In the genomic region with DNA sequence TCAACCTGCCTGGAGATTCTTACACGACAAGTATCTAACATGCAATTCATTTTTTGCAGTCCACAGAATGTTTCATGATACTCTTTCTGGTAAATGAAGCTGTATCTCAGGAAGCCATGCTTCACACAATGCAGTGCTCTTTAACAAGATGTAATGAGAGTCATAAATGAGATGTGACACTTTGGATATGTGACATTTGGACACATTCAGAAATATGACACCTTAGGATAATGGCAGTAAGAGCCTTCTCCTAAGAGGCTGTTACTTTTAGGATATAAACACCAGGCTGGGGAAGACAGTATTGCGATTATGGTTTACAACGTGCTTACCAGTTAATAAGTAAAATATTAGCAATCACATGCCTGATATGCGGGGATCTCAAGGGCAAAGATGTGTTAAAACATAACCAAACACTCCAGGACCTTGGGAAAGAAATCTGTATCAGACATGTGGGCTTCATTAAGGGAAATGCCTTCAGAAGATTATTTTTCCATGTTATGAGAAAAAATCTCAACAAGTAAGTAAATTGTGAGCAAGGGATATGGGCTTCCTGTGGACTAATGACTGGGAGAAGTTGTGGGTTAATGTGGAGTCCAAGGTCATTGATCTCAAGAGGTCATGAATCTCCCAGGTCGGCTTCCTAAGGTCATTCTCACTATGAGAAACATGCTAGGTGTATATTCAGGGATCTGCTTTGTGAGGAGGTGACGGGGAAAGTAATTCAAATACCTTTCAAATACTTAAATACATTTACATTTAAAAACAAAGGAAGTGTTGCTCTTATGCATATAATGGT, we compare ENCODE assay signal across 20 cellular contexts.
DNase-seq lines count a peak whose midpoint lies in the region; ATAC-seq, FAIRE-seq and TF ChIP-seq lines count a peak whose summit lies in the region.
"Had no signal": no experiment of that assay in that cellular context is flagged by ENCODE, and none has a peak within 500 bp of the region (broad histone marks: within the 10 kb centered on the region; RNA-seq: fewer than 3 reads in every experiment).

No MANE protein-coding gene starts in this region.

- dilution Hi-C loops in IMR-90 (cut with HindIII; ENCODE audit: low sequenced_read_pairs, unreplicated experiment) = no loop called here

- peak overlapping the region; percentile 43; the same call in 1 of the 2 replicates for H3K14ac ChIP-seq in IMR-90 (replicated peaks; ENCODE audit: low read depth, low read length)

- H2AK9ac ChIP-seq in IMR-90 (replicated peaks; ENCODE audit: low read depth, low read length, poor library complexity) = no peak overlapping the region

- H3K23ac ChIP-seq in IMR-90 (ENCODE audit: low read depth, low read length) = no peak overlapping the region

- no peak overlapping the region for H2BK120ac ChIP-seq in IMR-90 (ENCODE audit: low read depth, low read length)

- H2BK20ac ChIP-seq in IMR-90 (ENCODE audit: low read depth, low read length) = no peak overlapping the region

- H2AFZ ChIP-seq in IMR-90 (replicated peaks; ENCODE audit: low read length, poor library complexity) (no peak overlapping the region), hepatocyte (no peak overlapping the region), GM23248 (no peak overlapping the region), PC-9 (no peak overlapping the region)

- DNase-seq in IMR-90 (no peak), RCC 7860 (ENCODE audit: low spot score) (no peak), hepatocyte (ENCODE audit: low spot score) (peak; percentile 15), pancreas (no peak), GM23248 (no peak), MG63 (no peak), PC-9 (no peak)
- DNase-seq: activated CD4-positive, alpha-beta T cell treated with anti-CD3 and anti-CD28 coated beads for 1 hour; activated CD8-positive, alpha-beta memory T cell treated with anti-CD3 and anti-CD28 coated beads, Interleukin-2, amount 10 ng/mL, durations not matched to agents 7 days and 5 days; activated effector memory CD4-positive, alpha-beta T cell treated with anti-CD3 and anti-CD28 coated beads, Interleukin-2, amount 50 U/mL, for 16 hours; CD4-positive, alpha-beta T cell; colonic mucosa; DMS79 treated with DMSO at 0.1 percent for 48 hours; heart left ventricle; MV-4-11; NCI-H2227 treated with DMSO at 0.1 percent for 48 hours; spleen; thyroid gland had no signal

- no peak overlapping the region; the same call in 1 of the 2 replicates for H2AK5ac ChIP-seq in IMR-90 (ENCODE audit: low read depth, low read length)

- H3K27me3 ChIP-seq in IMR-90 (ENCODE audit: control insufficient read depth, insufficient read depth, low read length) (no peaks in the 10 kb centered on the region), hepatocyte (no peaks in the 10 kb centered on the region), pancreas (no peaks in the 10 kb centered on the region), GM23248 (replicated peaks; ENCODE audit: insufficient read depth) (no peaks in the 10 kb centered on the region), MG63 (no peaks in the 10 kb centered on the region), PC-9 (ENCODE audit: insufficient read depth, low read depth) (no peaks in the 10 kb centered on the region)
- H3K27me3 ChIP-seq: ascending aorta, colonic mucosa, heart left ventricle, spleen, thyroid gland had no signal

- H3K9me1 ChIP-seq in IMR-90 (ENCODE audit: insufficient read depth, low read length) = peaks cover 32% of the 10 kb centered on the region

- BruUV-seq in IMR-90 (replicated peaks; lab: Mats Ljungman, UMichigan) = no TSS peak
- BruUV-seq in PC-9 (replicated peaks; lab: Mats Ljungman, UMichigan) = no TSS peak

- H3K56ac ChIP-seq in IMR-90 (ENCODE audit: extremely low read depth, insufficient read depth, low read length) = no peak overlapping the region

- H4K5ac ChIP-seq in IMR-90 (ENCODE audit: low read depth, low read length) = no peak overlapping the region

- in situ Hi-C loops in IMR-90 (cut with MboI; ENCODE audit: low sequenced_read_pairs) (no loop called here), GM23248 (cut with MboI) (no loop called here)

- H3K27ac ChIP-seq in IMR-90 (ENCODE audit: insufficient read depth, low read length) (peak overlapping the region; percentile 6; the same call in 1 of the 2 replicates), hepatocyte (peak overlapping the region; percentile 87), pancreas (peak overlapping the region; percentile 0 to 77 (median 62)), GM23248 (no peak overlapping the region), PC-9 (no peak overlapping the region)
- H3K27ac ChIP-seq: ascending aorta, colonic mucosa had no signal

- POLR2A ChIA-PET in IMR-90 (lab: Charles Lee; ENCODE audit: unreplicated experiment) (no interaction called here), PC-9 (lab: Charles Lee; ENCODE audit: unreplicated experiment) (no interaction called here)

- TF ChIP-seq POLR2A in IMR-90 (IDR thresholded peaks at IDR 0.05; ENCODE audit: low read depth, low read length) = no peak

- no peak for TF ChIP-seq RAD21 in IMR-90 (IDR thresholded peaks at IDR 0.05; ENCODE audit: low read length)

- WGBS in IMR-90 (ENCODE audit: extremely low coverage in 2 of 2, insufficient read length in 1 of 2), 2 experiments = no CpG with 5 or more reads among the region's 6 CpGs
- 41% methylated on average over 6 of the region's 6 CpGs for WGBS in hepatocyte (ENCODE audit: low lambda C conversion rate, missing lambda C conversion rate)
- 14% methylated on average over 6 of the region's 6 CpGs for WGBS in pancreas, 2 donors
- 89 to 90% methylated on average over 6 of the region's 6 CpGs for WGBS in GM23248 (ENCODE audit: low coverage in 1 of 2, low lambda C conversion rate in 2 of 2, missing lambda C conversion rate in 2 of 2), 2 experiments

- H3K9me3 ChIP-seq in IMR-90 (ENCODE audit: control insufficient read depth, insufficient read depth, low read length) (no peaks in the 10 kb centered on the region), hepatocyte (ENCODE audit: low read depth) (no peaks in the 10 kb centered on the region), pancreas (no peaks in the 10 kb centered on the region), GM23248 (ENCODE audit: low read depth) (no peaks in the 10 kb centered on the region), MG63 (no peaks in the 10 kb centered on the region), PC-9 (ENCODE audit: insufficient read depth, low read depth) (peaks cover 4% of the 10 kb centered on the region; the same call in 1 of the 2 replicates)
- H3K9me3 ChIP-seq: ascending aorta, colonic mucosa, heart left ventricle, spleen, thyroid gland had no signal

- H3K4me2 ChIP-seq in IMR-90 (ENCODE audit: low read depth, low read length) = no peak overlapping the region
- peak overlapping the region; percentile 62 for H3K4me2 ChIP-seq in hepatocyte
- H3K4me2 ChIP-seq in GM23248 (ENCODE audit: unreplicated experiment) = no peak overlapping the region
- no peak overlapping the region for H3K4me2 ChIP-seq in PC-9

- intact Hi-C loops in IMR-90 (cut with micrococcal nuclease) = no loop called here
- intact Hi-C loops in pancreas (cut with DNase I) = no loop called here
- intact Hi-C loops in PC-9 (cut with micrococcal nuclease; ENCODE audit: unreplicated experiment) = no loop called here

- no peak overlapping the region for H2BK5ac ChIP-seq in IMR-90 (ENCODE audit: low read depth, low read length, poor library complexity, severe bottlenecking)

- CTCF ChIA-PET in IMR-90 (lab: Yijun Ruan, JAX) (no interaction called here), PC-9 (lab: Charles Lee) (no interaction called here)

- peak overlapping the region; percentile 46; the same call in 1 of the 2 replicates for H3K18ac ChIP-seq in IMR-90 (ENCODE audit: low read depth, low read length)

- no peak overlapping the region for H2BK15ac ChIP-seq in IMR-90 (ENCODE audit: low read depth, low read length)

- no peak overlapping the region for H3K9ac ChIP-seq in IMR-90 (ENCODE audit: low read depth, low read length)
- no peak overlapping the region for H3K9ac ChIP-seq in GM23248

- H4K20me1 ChIP-seq in IMR-90 (ENCODE audit: insufficient read depth, low read length) (peaks cover 49% of the 10 kb centered on the region), hepatocyte (ENCODE audit: insufficient read depth, poor library complexity, severe bottlenecking) (no peaks in the 10 kb centered on the region), GM23248 (ENCODE audit: insufficient read depth) (peaks cover 5% of the 10 kb centered on the region; the same call in 1 of the 2 replicates), PC-9 (ENCODE audit: insufficient read depth) (no peaks in the 10 kb centered on the region)

- TF ChIP-seq CTCF in IMR-90 (conservative IDR thresholded peaks at IDR 0.05; ENCODE audit: low read depth, low read length) (no peak), hepatocyte (IDR thresholded peaks at IDR 0.05; ENCODE audit: poor library complexity) (no peak), pancreas (IDR thresholded peaks at IDR 0.05) (no peak), PC-9 (conservative IDR thresholded peaks at IDR 0.05) (no peak)

- H3K36me3 ChIP-seq in IMR-90 (ENCODE audit: control insufficient read depth, insufficient read depth, low read length) = peaks cover 4% of the 10 kb centered on the region
- no peaks in the 10 kb centered on the region for H3K36me3 ChIP-seq in hepatocyte (replicated peaks; ENCODE audit: insufficient read depth, low read depth)
- H3K36me3 ChIP-seq in pancreas = no peaks in the 10 kb centered on the region
- 0 out of 2 replicates have a peak, but pooled peaks cover 10% of the 10 kb centered on the region for H3K36me3 ChIP-seq in GM23248 (ENCODE audit: low read depth)
- peaks cover 32% of the 10 kb centered on the region for H3K36me3 ChIP-seq in MG63
- no peaks in the 10 kb centered on the region for H3K36me3 ChIP-seq in PC-9 (ENCODE audit: low read depth)
- H3K36me3 ChIP-seq: ascending aorta, colonic mucosa, spleen, thyroid gland had no signal

- H4K91ac ChIP-seq in IMR-90 (ENCODE audit: insufficient read depth, low read depth, low read length) = no peak overlapping the region

- H3K4me3 ChIP-seq in IMR-90 (ENCODE audit: insufficient read depth, low read depth, low read length) (no peak overlapping the region), hepatocyte (no peak overlapping the region), pancreas (peak overlapping the region in 1 of 4 donors; percentile 3), GM23248 (no peak overlapping the region), MG63 (no peak overlapping the region), PC-9 (no peak overlapping the region)
- H3K4me3 ChIP-seq: ascending aorta, colonic mucosa, heart left ventricle, spleen, thyroid gland had no signal

- H3K79me1 ChIP-seq in IMR-90 (ENCODE audit: low read depth in 1 of 2, low read length in 2 of 2) = peaks cover 38 to 79% of the 10 kb centered on the region in 2 experiments

- H3K79me2 ChIP-seq in hepatocyte (peaks cover 26% of the 10 kb centered on the region), GM23248 (ENCODE audit: insufficient read depth) (peaks cover 96% of the 10 kb centered on the region), PC-9 (ENCODE audit: low read depth) (no peaks in the 10 kb centered on the region)

- H3K9me2 ChIP-seq in hepatocyte (replicated peaks; ENCODE audit: insufficient read depth) = no peaks in the 10 kb centered on the region
- H3K9me2 ChIP-seq in GM23248 (ENCODE audit: insufficient read depth) = no peaks in the 10 kb centered on the region
- no peaks in the 10 kb centered on the region for H3K9me2 ChIP-seq in PC-9 (ENCODE audit: insufficient read depth)

- H4K8ac ChIP-seq in IMR-90 (ENCODE audit: low read depth in 2 of 2, low read length in 2 of 2) = no peak overlapping the region

- H3K4me1 ChIP-seq in IMR-90 (ENCODE audit: control insufficient read depth, insufficient read depth, low read length) = peaks cover 28% of the 10 kb centered on the region
- peaks cover 52% of the 10 kb centered on the region for H3K4me1 ChIP-seq in hepatocyte (ENCODE audit: insufficient read depth)
- peaks cover 46 to 68% (median 67%) of the 10 kb centered on the region in 3 donors for H3K4me1 ChIP-seq in pancreas
- peaks cover 36% of the 10 kb centered on the region for H3K4me1 ChIP-seq in GM23248 (ENCODE audit: insufficient read depth)
- H3K4me1 ChIP-seq in PC-9 (replicated peaks; ENCODE audit: insufficient read depth) = no peaks in the 10 kb centered on the region
- H3K4me1 ChIP-seq: colonic mucosa, spleen had no signal

- H3F3A ChIP-seq in GM23248 (ENCODE audit: insufficient read depth) (peaks cover 33% of the 10 kb centered on the region), PC-9 (ENCODE audit: insufficient read depth, low read depth) (no peaks in the 10 kb centered on the region)

- FAIRE-seq in RCC 7860 (lab: Jason Lieb, UNC) = peak; percentile 56
- FAIRE-seq in pancreas (lab: Jason Lieb, UNC) = no peak

- H3K4ac ChIP-seq in IMR-90 (ENCODE audit: low read depth, low read length) = no peak overlapping the region

- ATAC-seq in IMR-90 (ENCODE audit: low read depth) (no peak), pancreas (peak; percentile 61 to 75 (median 70))
- ATAC-seq: activated CD8-positive, alpha-beta memory T cell treated with anti-CD3 and anti-CD28 coated beads, Interleukin-2, amount 10 ng/mL, durations not matched to agents 7 days and 5 days; stimulated activated effector memory CD8-positive, alpha-beta T cell treated with anti-CD3 and anti-CD28 coated beads, Interleukin-12 subunit alpha, Interleukin-12 subunit beta, amount 100 ng/mL, for 72 hours had no signal

Comparison
In these comparisons a context has a peak if more than half of its experiments do, and no peak if none do; other contexts are left out.
1. H3K27ac ChIP-seq: peak in IMR-90 (single experiment), hepatocyte (single experiment) and pancreas (4 of 4); none in GM23248 (single experiment) and PC-9 (single experiment).